17 cellular contexts compared by ENCODE assay signal in genomic region chr2:150916434-150916833, GRCh38.
DNase-seq lines count a peak whose midpoint lies in the region; ATAC-seq, FAIRE-seq and TF ChIP-seq lines count a peak whose summit lies in the region.
"Had no signal": no experiment of that assay in that cellular context is flagged by ENCODE, and none has a peak within 500 bp of the region (broad histone marks: within the 10 kb centered on the region; RNA-seq: fewer than 3 reads in every experiment).

No MANE protein-coding gene starts in this region.

- no peak overlapping the region; the same call in 1 of the 2 replicates for H3K14ac ChIP-seq in IMR-90 (replicated peaks; ENCODE audit: low read depth, low read length)

- H3K56ac ChIP-seq in IMR-90 (ENCODE audit: extremely low read depth, insufficient read depth, low read length), result no peak overlapping the region

- peak; percentile 48 for FAIRE-seq in keratinocyte (lab: Jason Lieb, UNC)
- FAIRE-seq: D721Med, H54 had no signal

- H2BK5ac ChIP-seq in IMR-90 (ENCODE audit: low read depth, low read length, poor library complexity, severe bottlenecking), result no peak overlapping the region

- no peak overlapping the region for H3K23ac ChIP-seq in IMR-90 (ENCODE audit: low read depth, low read length)

- intact Hi-C loops in IMR-90 (cut with micrococcal nuclease), result loop anchor here (10.0 kb wide), 1 partner anchor 1322 kb away; no protein-coding TSS in a partner anchor

- no peak overlapping the region for H2AK9ac ChIP-seq in IMR-90 (replicated peaks; ENCODE audit: low read depth, low read length, poor library complexity)

- H3K4me2 ChIP-seq in IMR-90 (ENCODE audit: low read depth, low read length) (no peak overlapping the region), keratinocyte (ENCODE audit: control insufficient read depth, extremely low read depth, insufficient read depth, low read depth, low read length) (no peak overlapping the region)

- no peaks in the 10 kb centered on the region for H3K27me3 Mint-ChIP-seq in activated T-cell treated with anti-CD3 and anti-CD28 coated beads, Interleukin-2, amount 50 U/mL, for 4 hours (ENCODE audit: low read depth)

- H3K9ac ChIP-seq in IMR-90 (ENCODE audit: low read depth, low read length) (no peak overlapping the region), keratinocyte (ENCODE audit: control insufficient read depth, extremely low read depth, insufficient read depth, low read length) (no peak overlapping the region)

- H4K8ac ChIP-seq in IMR-90 (ENCODE audit: low read depth in 2 of 2, low read length in 2 of 2), result no peak overlapping the region

- H3K27ac ChIP-seq in IMR-90 (ENCODE audit: insufficient read depth, low read length), result no peak overlapping the region
- no peak overlapping the region for H3K27ac ChIP-seq in keratinocyte (ENCODE audit: control insufficient read depth, insufficient read depth, low read length)
- H3K27ac ChIP-seq: 22Rv1 had no signal

- H2BK20ac ChIP-seq in IMR-90 (ENCODE audit: low read depth, low read length), result no peak overlapping the region

- H3K36me3 ChIP-seq in IMR-90 (ENCODE audit: control insufficient read depth, insufficient read depth, low read length) (no peaks in the 10 kb centered on the region), keratinocyte (ENCODE audit: control insufficient read depth in 2 of 2, extremely low read depth in 1 of 2, insufficient read depth in 2 of 2, low read length in 2 of 2) (no peaks in the 10 kb centered on the region)

- no peaks in the 10 kb centered on the region for H3K27me3 ChIP-seq in IMR-90 (ENCODE audit: control insufficient read depth, insufficient read depth, low read length)
- H3K27me3 ChIP-seq in keratinocyte (ENCODE audit: control insufficient read depth, extremely low read depth, insufficient read depth, low read length), result no peaks in the 10 kb centered on the region

- H2BK15ac ChIP-seq in IMR-90 (ENCODE audit: low read depth, low read length), result no peak overlapping the region

- H3K4me1 ChIP-seq in IMR-90 (ENCODE audit: control insufficient read depth, insufficient read depth, low read length), result peaks cover 7% of the 10 kb centered on the region
- H3K4me1 ChIP-seq in keratinocyte (ENCODE audit: control insufficient read depth, extremely low read depth, insufficient read depth, low read length), result peaks cover 14% of the 10 kb centered on the region

- TF ChIP-seq CTCF in IMR-90 (conservative IDR thresholded peaks at IDR 0.05; ENCODE audit: low read depth, low read length), result no peak
- no peak for TF ChIP-seq CTCF in keratinocyte (optimal IDR thresholded peaks at IDR 0.05 in 1 of 3, IDR thresholded peaks at IDR 0.05 in 1 of 3, conservative IDR thresholded peaks at IDR 0.05 in 1 of 3; ENCODE audit: extremely low read depth in 1 of 3, insufficient read depth in 2 of 3, low read length in 3 of 3)

- no CpG with 5 or more reads among the region's 6 CpGs for WGBS in IMR-90 (ENCODE audit: extremely low coverage in 2 of 2, insufficient read length in 1 of 2), 2 experiments

- H3K79me1 ChIP-seq in IMR-90 (ENCODE audit: low read depth in 1 of 2, low read length in 2 of 2), result no peaks in the 10 kb centered on the region

- H3K4me1 Mint-ChIP-seq in activated T-cell treated with anti-CD3 and anti-CD28 coated beads, Interleukin-2, amount 50 U/mL, for 4 hours (ENCODE audit: low read depth), result no peaks in the 10 kb centered on the region

- no peak overlapping the region for H3K4me3 Mint-ChIP-seq in activated T-cell treated with anti-CD3 and anti-CD28 coated beads, Interleukin-2, amount 50 U/mL, for 4 hours
- H3K4me3 Mint-ChIP-seq: CD14-positive monocyte; CD8-positive, alpha-beta T cell had no signal

- H3K9me3 Mint-ChIP-seq in activated T-cell treated with anti-CD3 and anti-CD28 coated beads, Interleukin-2, amount 50 U/mL, for 4 hours, result no peaks in the 10 kb centered on the region
- H3K9me3 Mint-ChIP-seq: CD8-positive, alpha-beta T cell had no signal

- POLR2A ChIA-PET in IMR-90 (lab: Charles Lee; ENCODE audit: unreplicated experiment), result no interaction called here

- no TSS peak for BruUV-seq in IMR-90 (replicated peaks; lab: Mats Ljungman, UMichigan)

- no peaks in the 10 kb centered on the region for H3K36me3 Mint-ChIP-seq in activated T-cell treated with anti-CD3 and anti-CD28 coated beads, Interleukin-2, amount 50 U/mL, for 4 hours (ENCODE audit: insufficient read depth)
- H3K36me3 Mint-ChIP-seq: CD14-positive monocyte; CD8-positive, alpha-beta T cell had no signal

- no peaks in the 10 kb centered on the region for H3K79me2 ChIP-seq in keratinocyte (ENCODE audit: control insufficient read depth, insufficient read depth, low read length)

- TF ChIP-seq RAD21 in IMR-90 (IDR thresholded peaks at IDR 0.05; ENCODE audit: low read length), result no peak

- no peak overlapping the region for H2BK120ac ChIP-seq in IMR-90 (ENCODE audit: low read depth, low read length)

- H4K5ac ChIP-seq in IMR-90 (ENCODE audit: low read depth, low read length), result no peak overlapping the region

- in situ Hi-C loops in IMR-90 (cut with MboI; ENCODE audit: low sequenced_read_pairs), result loop anchor here (25.0 kb wide), 1 partner anchor 1329 kb away; the partner anchor contains the start of gene MMADHC

- peak overlapping the region; percentile 0; the same call in 1 of the 2 replicates for H2AK5ac ChIP-seq in IMR-90 (ENCODE audit: low read depth, low read length)

- no peak overlapping the region for H3K4ac ChIP-seq in IMR-90 (ENCODE audit: low read depth, low read length)

- CTCF ChIA-PET in IMR-90 (lab: Yijun Ruan, JAX), result no interaction called here

- ATAC-seq in IMR-90 (ENCODE audit: low read depth), result no peak
- no peak for ATAC-seq in HG02981 (IDR thresholded peaks at IDR 0.05; ENCODE audit: unreplicated experiment)
- no peak for ATAC-seq in activated T-cell treated with anti-CD3 and anti-CD28 coated beads, Interleukin-2, amount 50 U/mL, for 4 hours
- ATAC-seq: CD8-positive, alpha-beta T cell; HCT116 had no signal

- no peaks in the 10 kb centered on the region for H3K9me1 ChIP-seq in IMR-90 (ENCODE audit: insufficient read depth, low read length)
- H3K9me1 ChIP-seq in keratinocyte (ENCODE audit: control insufficient read depth, extremely low read depth, insufficient read depth, low read length), result no peaks in the 10 kb centered on the region

- H4K91ac ChIP-seq in IMR-90 (ENCODE audit: insufficient read depth, low read depth, low read length), result no peak overlapping the region

- H4K20me1 ChIP-seq in IMR-90 (ENCODE audit: insufficient read depth, low read length) (no peaks in the 10 kb centered on the region), keratinocyte (ENCODE audit: control insufficient read depth, extremely low read depth, insufficient read depth, low read length) (no peaks in the 10 kb centered on the region)

- DNase-seq in DMS 273 (lab: John Stamatoyannopoulos, UW; ENCODE audit: unreplicated experiment) (peak; percentile 3), DMS 273 treated with DMSO at 0.1 percent for 48 hours (lab: John Stamatoyannopoulos, UW) (no peak), IMR-90 (no peak), OCI-M1 (lab: John Stamatoyannopoulos, UW) (peak; percentile 17), keratinocyte (ENCODE audit: low read depth, low spot score) (no peak), OCI-M2 (lab: John Stamatoyannopoulos, UW; ENCODE audit: unreplicated experiment) (no peak)
- DNase-seq in activated T-cell treated with anti-CD3 and anti-CD28 coated beads, Interleukin-2, amount 50 U/mL, for 4 hours, result no peak
- DNase-seq: CD8-positive, alpha-beta T cell; COR-L47; DMS53; GF-D8 had no signal

- dilution Hi-C loops in IMR-90 (cut with HindIII; ENCODE audit: low sequenced_read_pairs, unreplicated experiment) (no loop called here), keratinocyte (cut with MboI; ENCODE audit: extremely low pct_ligation_motif_present, low sequenced_read_pairs) (no loop called here)

- H3K4me3 ChIP-seq in IMR-90 (ENCODE audit: insufficient read depth, low read depth, low read length) (no peak overlapping the region), keratinocyte (ENCODE audit: control insufficient read depth in 2 of 3, extremely low read depth in 1 of 3, insufficient read depth in 2 of 3, low read depth in 1 of 3, low read length in 3 of 3) (no peak overlapping the region)

- no peak overlapping the region for H3K18ac ChIP-seq in IMR-90 (ENCODE audit: low read depth, low read length)

- no peak overlapping the region for H2AFZ ChIP-seq in IMR-90 (replicated peaks; ENCODE audit: low read length, poor library complexity)
- no peak overlapping the region for H2AFZ ChIP-seq in keratinocyte (ENCODE audit: control insufficient read depth, low read length)

- H3K9me3 ChIP-seq in IMR-90 (ENCODE audit: control insufficient read depth, insufficient read depth, low read length) (no peaks in the 10 kb centered on the region), keratinocyte (ENCODE audit: control insufficient read depth, low read depth, low read length) (no peaks in the 10 kb centered on the region)

- no peak for TF ChIP-seq POLR2A in IMR-90 (IDR thresholded peaks at IDR 0.05; ENCODE audit: low read depth, low read length)

TF ChIP-seq in IMR-90, 13 proteins besides CTCF, POLR2A, EP300 and RAD21 (continues in another document):
- TF ChIP-seq CEBPB (IDR thresholded peaks at IDR 0.05; ENCODE audit: low read depth, low read length) (no peak), MAFK (IDR thresholded peaks at IDR 0.05; ENCODE audit: low read depth, low read length) (no peak), MXI1 (IDR thresholded peaks at IDR 0.05; ENCODE audit: borderline replicate concordance, low read depth, low read length) (no peak), RCOR1 (IDR thresholded peaks at IDR 0.05; ENCODE audit: insufficient replicate concordance, low read length) (no peak), SMC3 (IDR thresholded peaks at IDR 0.05; ENCODE audit: low read depth, low read length) (no peak), CHD1 (IDR thresholded peaks at IDR 0.05; ENCODE audit: low read depth, low read length) (no peak), MAZ (IDR thresholded peaks at IDR 0.05; ENCODE audit: borderline replicate concordance, low read depth, low read length) (no peak), FOS (IDR thresholded peaks at IDR 0.05; ENCODE audit: low read depth, low read length) (no peak), ELK1 (IDR thresholded peaks at IDR 0.05; ENCODE audit: borderline replicate concordance, low read depth, low read length) (no peak), RFX5 (IDR thresholded peaks at IDR 0.05; ENCODE audit: low read depth, low read length) (no peak), NFE2L2 (IDR thresholded peaks at IDR 0.05; ENCODE audit: low read depth, low read length) (no peak)

Comparison
In these comparisons a context has a peak if more than half of its experiments do, and no peak if none do; other contexts are left out.
1. DNase-seq: peak in DMS 273 (single experiment) and OCI-M1 (single experiment); none in DMS 273 treated with DMSO at 0.1 percent for 48 hours (single experiment), IMR-90 (single experiment), keratinocyte (single experiment), OCI-M2 (single experiment) and activated T-cell treated with anti-CD3 and anti-CD28 coated beads, Interleukin-2, amount 50 U/mL, for 4 hours (single experiment).